ENCODE assay signal across 8 cellular contexts in the genomic region with DNA sequence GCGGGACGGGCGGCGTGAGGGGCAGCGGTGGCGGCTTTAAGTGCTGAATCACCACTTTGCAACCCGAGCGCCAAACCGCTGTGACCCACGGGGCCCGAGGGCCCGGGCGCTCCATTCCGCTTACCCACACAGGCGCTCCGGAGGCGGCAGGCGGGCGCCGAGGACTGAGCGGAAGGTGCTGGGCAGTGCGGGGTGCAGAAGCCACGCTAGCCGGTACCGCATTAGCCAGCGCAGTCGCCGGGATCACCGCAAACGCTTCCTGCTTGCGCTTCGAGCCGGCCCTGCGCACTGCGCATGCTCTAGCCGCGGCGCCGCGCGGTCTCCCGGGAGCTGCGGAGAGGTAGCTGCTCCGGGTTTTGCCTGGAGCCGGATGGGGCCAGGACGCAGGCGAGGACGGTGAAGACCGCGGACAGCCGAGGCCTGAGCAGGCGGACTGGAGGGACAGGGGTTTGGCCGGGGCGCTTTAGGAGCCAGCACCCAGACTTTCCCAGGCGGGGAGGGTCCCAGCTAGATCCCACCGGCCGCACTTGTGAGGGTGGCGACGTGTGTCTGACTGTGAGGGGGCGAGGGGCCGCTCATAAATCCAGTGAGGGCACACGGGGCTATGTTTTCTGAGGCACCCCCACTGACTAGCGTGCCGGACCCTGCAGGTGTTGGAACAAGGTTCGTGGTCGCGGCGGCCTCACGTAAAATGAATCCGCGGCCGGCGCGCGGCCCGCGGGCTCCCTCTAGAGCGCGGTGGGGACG. TPM values are rescaled to one million over a fixed set of nuclear protein-coding genes. Genes with fewer than 3 reads are reported as not detected.
DNase-seq lines count a peak whose midpoint lies in the region; ATAC-seq and TF ChIP-seq lines count a peak whose summit lies in the region.

A gene (minus strand): TSS at position 296 of the 747 bp plus-strand sequence. CDS start 74 bp downstream, at position 222.

- TF ChIP-seq CTCF in A673 (conservative IDR thresholded peaks at IDR 0.05; ENCODE audit: low read depth, low read length) (peak; percentile 91), activated B cell treated with CpG ODN at 0.5 μM for 24 hours (IDR thresholded peaks at IDR 0.05) (no peak)

- peaks cover 40% of the 10 kb centered on the region for H3K4me1 Mint-ChIP-seq in activated B cell treated with CpG ODN at 0.5 μM for 24 hours

- BruUV-seq in A673 (replicated peaks; lab: Mats Ljungman, UMichigan) = no TSS peak

- H3K27me3 Mint-ChIP-seq in activated B cell treated with CpG ODN at 0.5 μM for 24 hours = no peaks in the 10 kb centered on the region

- no peaks in the 10 kb centered on the region for H3K9me3 ChIP-seq in A673 (ENCODE audit: low read depth, low read length, poor library complexity, severe bottlenecking)

- H3K36me3 Mint-ChIP-seq in activated B cell treated with CpG ODN at 0.5 μM for 24 hours (ENCODE audit: low read depth) = peaks cover 5% of the 10 kb centered on the region

- peak within 1 kb of the TSS; percentile 88 for H3K4me3 Mint-ChIP-seq in activated B cell treated with CpG ODN at 0.5 μM for 24 hours

- ATAC-seq in GM18508 (IDR thresholded peaks at IDR 0.05; ENCODE audit: insufficient read depth, unreplicated experiment) (peak; percentile 39), HG03025 (IDR thresholded peaks at IDR 0.05; ENCODE audit: low FRiP score, unreplicated experiment) (peak; percentile 66), activated B cell treated with CpG ODN at 0.5 μM for 24 hours (ENCODE audit: low read depth) (peak; percentile 76)

- peak within 1 kb of the TSS; percentile 85 for H3K27ac Mint-ChIP-seq in activated B cell treated with CpG ODN at 0.5 μM for 24 hours

- H3K4me1 ChIP-seq in A673 (ENCODE audit: insufficient read depth, low read length, poor library complexity, severe bottlenecking) = peaks cover 17% of the 10 kb centered on the region

- intact Hi-C loops in A673 (cut with micrococcal nuclease; ENCODE audit: unreplicated experiment) (loop anchor here (1.0 to 5.0 kb wide), 2 partner anchors 57 to 487 kb away; no protein-coding TSS in a partner anchor), activated B cell treated with CpG ODN at 0.5 μM for 24 hours (cut with micrococcal nuclease) (loop anchor here (1.0 to 5.0 kb wide), 9 partner anchors 17 to 777 kb away; a partner anchor contains a TSS)

- DNase-seq in A673 (ENCODE audit: low spot score) (peak; percentile 89), NCI-H2171 (lab: John Stamatoyannopoulos, UW) (peak; percentile 59), activated B cell treated with CpG ODN at 0.5 μM for 24 hours (peak; percentile 84), caudate nucleus (lab: John Stamatoyannopoulos, UW) (peak in 59 of 61 donors; percentile 21 to 87 (median 69)), islet precursor cell (peak; percentile 95)
- peak; percentile 66 to 76 (median 72) for DNase-seq in stimulated activated CD4-positive, alpha-beta T cell treated with anti-CD3 and anti-CD28 coated beads, Interleukin-12 subunit alpha, Interleukin-12 subunit beta, amount 100 ng/mL, for 48 hours (ENCODE audit: low read depth in 2 of 3, low spot score in 1 of 3)

- peak within 1 kb of the TSS; percentile 83 for H3K4me3 ChIP-seq in A673 (ENCODE audit: low read depth, low read length, poor library complexity, severe bottlenecking)

- peaks cover 8% of the 10 kb centered on the region for H3K36me3 ChIP-seq in A673 (ENCODE audit: insufficient read depth, low read length, poor library complexity, severe bottlenecking)

- CTCF ChIA-PET in A673 (lab: Charles Lee) (interaction anchor here (1.1 to 2.4 kb wide), 3 partner anchors 17 to 57 kb away, joined by 3 to 29 read pairs (median 4); no protein-coding TSS in a partner anchor), activated B cell treated with CpG ODN at 0.5 μM for 24 hours (lab: Charles Lee) (interaction anchor here (0.7 to 12.9 kb wide), 11 partner anchors 12 to 309 kb away, joined by 3 to 143 read pairs (median 4); no protein-coding TSS in a partner anchor)

- POLR2A ChIA-PET in A673 (lab: Charles Lee; ENCODE audit: low non-redundant PET) = interaction anchor here (0.6 to 0.7 kb wide), 3 partner anchors 62 to 1388 kb away, joined by 3 to 4 read pairs (median 3); no protein-coding TSS in a partner anchor
- POLR2A ChIA-PET in activated B cell treated with CpG ODN at 0.5 μM for 24 hours (lab: Charles Lee) = interaction anchor here (0.6 to 4.4 kb wide), 12 partner anchors 9 to 486 kb away, joined by 3 to 49 read pairs (median 5); a partner anchor contains a TSS

- no peaks in the 10 kb centered on the region for H3K9me3 Mint-ChIP-seq in activated B cell treated with CpG ODN at 0.5 μM for 24 hours

- no peaks in the 10 kb centered on the region for H3K27me3 ChIP-seq in A673 (replicated peaks; ENCODE audit: insufficient read depth, low read depth, low read length, poor library complexity)

- H3K27ac ChIP-seq in A673 (ENCODE audit: low read depth, low read length, poor library complexity, severe bottlenecking) = peak within 1 kb of the TSS; percentile 93
- H3K27ac ChIP-seq in caudate nucleus (ENCODE audit: low read depth, low read length) = peak within 1 kb of the TSS; percentile 92

RNA-seq across cellular contexts. Expression of the gene that starts here (rescaled TPM):
- 87.8 and 92.1 TPM in 2 replicates for total RNA-seq in A673 (2021)
- 37.7 and 39.2 TPM in 2 replicates for total RNA-seq in activated B cell treated with CpG ODN at 0.5 μM for 24 hours

Comparison
In these comparisons a context has a peak if more than half of its experiments do, and no peak if none do; other contexts are left out.
1. Peak in every context shown above with its lines: DNase-seq, ATAC-seq, H3K4me3 ChIP-seq and H3K27ac ChIP-seq.